16 cellular contexts compared by ENCODE assay signal in genomic region chr15:41801850-41802455, GRCh38. TPM values are rescaled to one million over a fixed set of nuclear protein-coding genes. Genes with fewer than 3 reads are reported as not detected.
A peak's percentile ranks its signal among the peaks of the same experiment; 100 is the strongest.
DNase-seq lines count a peak whose midpoint lies in the region; ATAC-seq, FAIRE-seq and TF ChIP-seq lines count a peak whose summit lies in the region.
"Had no signal": no experiment of that assay in that cellular context is flagged by ENCODE, and none has a peak within 500 bp of the region (broad histone marks: within the 10 kb centered on the region; RNA-seq: fewer than 3 reads in every experiment).

No MANE protein-coding gene starts in this region.

- no peaks in the 10 kb centered on the region for H4K20me1 ChIP-seq in OCI-LY7 (ENCODE audit: insufficient read depth, low read length)

- no peaks in the 10 kb centered on the region for H3K79me2 ChIP-seq in OCI-LY7 (ENCODE audit: insufficient read depth, low read depth, low read length)

- no peaks in the 10 kb centered on the region for H3K9me2 ChIP-seq in OCI-LY7 (ENCODE audit: insufficient read depth, low read length)

- no TSS peak for BruUV-seq in OCI-LY7 (replicated peaks; lab: Mats Ljungman, UMichigan)

- no peak overlapping the region for H2AK5ac ChIP-seq in mesenchymal stem cell (ENCODE audit: low read length, severe bottlenecking)

- H3K4ac ChIP-seq in mesenchymal stem cell (ENCODE audit: low read depth in 1 of 2, low read length in 2 of 2), result no peak overlapping the region

- intact Hi-C loops in OCI-LY7 (cut with micrococcal nuclease; ENCODE audit: unreplicated experiment), result no loop called here
- intact Hi-C loops in sciatic nerve (cut with DNase I), result no loop called here
- intact Hi-C loops in right cardiac atrium (cut with DNase I), result no loop called here

- H3K4me2 ChIP-seq in OCI-LY7 (ENCODE audit: low read length) (no peak overlapping the region), mesenchymal stem cell (ENCODE audit: low read length, poor library complexity, severe bottlenecking) (no peak overlapping the region)

- FAIRE-seq in G401.6 (lab: Jason Lieb, UNC), result peak; percentile 23
- FAIRE-seq: GM19239 had no signal

- H3K36me3 ChIP-seq in OCI-LY7 (ENCODE audit: insufficient read depth, low read length) (peaks cover 19% of the 10 kb centered on the region), mesenchymal stem cell (ENCODE audit: control insufficient read depth in 1 of 2, insufficient read depth in 2 of 2, low read depth in 1 of 2, low read length in 2 of 2) (peaks cover 18 to 34% of the 10 kb centered on the region in 2 experiments)

- no peak overlapping the region for H2BK120ac ChIP-seq in mesenchymal stem cell (ENCODE audit: low read depth, low read length)

- no peak overlapping the region for H3K23ac ChIP-seq in mesenchymal stem cell (ENCODE audit: low read length in 2 of 2)

- H3K9ac ChIP-seq in mesenchymal stem cell (ENCODE audit: low read length), result no peak overlapping the region

- POLR2A ChIA-PET in OCI-LY7 (lab: Charles Lee), result interaction anchor here (0.6 to 1.1 kb wide), 4 partner anchors 15 to 33 kb away, joined by 3 to 5 read pairs (median 3); no protein-coding TSS in a partner anchor

- no peak overlapping the region for H3K27ac ChIP-seq in OCI-LY7 (ENCODE audit: low read depth, low read length, poor library complexity, severe bottlenecking)
- H3K27ac ChIP-seq in mesenchymal stem cell (ENCODE audit: low read length, poor library complexity, severe bottlenecking), result peak overlapping the region; percentile 14
- no peak overlapping the region for H3K27ac ChIP-seq in right cardiac atrium (ENCODE audit: low read length)
- H3K27ac ChIP-seq: left lung, right atrium auricular region, upper lobe of left lung had no signal

- no peaks in the 10 kb centered on the region for H3K27me3 ChIP-seq in mesenchymal stem cell (ENCODE audit: control insufficient read depth in 1 of 2, insufficient read depth in 1 of 2, low read length in 2 of 2)
- H3K27me3 ChIP-seq in right cardiac atrium (ENCODE audit: control insufficient read depth, insufficient read depth), result no peaks in the 10 kb centered on the region
- H3K27me3 ChIP-seq: left lung, right atrium auricular region, upper lobe of left lung had no signal

- ATAC-seq in GM18907 (IDR thresholded peaks at IDR 0.05; ENCODE audit: unreplicated experiment), result no peak
- ATAC-seq in sciatic nerve, result no peak
- no peak for ATAC-seq in right cardiac atrium
- ATAC-seq: HCT116; left lung; stimulated activated naive CD8-positive, alpha-beta T cell treated with anti-CD3 and anti-CD28 coated beads, Interleukin-15, amount 100 ng/mL, for 72 hours had no signal

- peaks cover 16% of the 10 kb centered on the region for H3K9me3 ChIP-seq in OCI-LY7 (ENCODE audit: low read length)
- no peaks in the 10 kb centered on the region for H3K9me3 ChIP-seq in mesenchymal stem cell (ENCODE audit: control insufficient read depth, low read length)
- no peaks in the 10 kb centered on the region for H3K9me3 ChIP-seq in right cardiac atrium (ENCODE audit: control insufficient read depth, low read length)
- H3K9me3 ChIP-seq: left lung, right atrium auricular region, upper lobe of left lung had no signal

- no peak overlapping the region for H2AFZ ChIP-seq in OCI-LY7 (ENCODE audit: low read length)
- H2AFZ ChIP-seq in mesenchymal stem cell (ENCODE audit: low read depth, low read length), result no peak overlapping the region

- no peak overlapping the region for H2BK12ac ChIP-seq in mesenchymal stem cell (ENCODE audit: low read length in 2 of 2)

- no peak overlapping the region for H4K91ac ChIP-seq in mesenchymal stem cell (ENCODE audit: low read length)

- no peak overlapping the region for H2BK15ac ChIP-seq in mesenchymal stem cell (ENCODE audit: low read depth, poor library complexity, severe bottlenecking)

- H2BK5ac ChIP-seq in mesenchymal stem cell (ENCODE audit: low read depth, low read length, poor library complexity, severe bottlenecking), result no peak overlapping the region

- DNase-seq in OCI-LY7 (ENCODE audit: low spot score), result peak; percentile 81
- peak; percentile 85 for DNase-seq in epithelial cell of esophagus (ENCODE audit: low read depth)
- DNase-seq in mesenchymal stem cell, result no peak
- no peak for DNase-seq in sciatic nerve (ENCODE audit: low spot score)
- DNase-seq in right cardiac atrium, result no peak
- DNase-seq: AML-193; amygdala; EL; left lung; stimulated activated naive CD8-positive, alpha-beta T cell treated with anti-CD3 and anti-CD28 coated beads, Interleukin-15, amount 100 ng/mL, for 72 hours; upper lobe of left lung had no signal

- TF ChIP-seq CTCF in OCI-LY7 (conservative IDR thresholded peaks at IDR 0.05; ENCODE audit: low read length) (no peak), epithelial cell of esophagus (IDR thresholded peaks at IDR 0.05; ENCODE audit: insufficient read depth, low read depth, low read length, missing control alignments) (no peak)

- H3K18ac ChIP-seq in mesenchymal stem cell (ENCODE audit: low read depth in 1 of 2, low read length in 2 of 2), result no peak overlapping the region

- H3K79me1 ChIP-seq in mesenchymal stem cell (replicated peaks; ENCODE audit: low read length, poor library complexity, severe bottlenecking), result peaks cover 43% of the 10 kb centered on the region

- no peak overlapping the region for H3K4me3 ChIP-seq in OCI-LY7 (ENCODE audit: low read depth, low read length, poor library complexity, severe bottlenecking)
- H3K4me3 ChIP-seq in epithelial cell of esophagus (ENCODE audit: low read length), result no peak overlapping the region
- H3K4me3 ChIP-seq in mesenchymal stem cell (ENCODE audit: insufficient read depth in 1 of 2, low read depth in 1 of 2, low read length in 2 of 2), result no peak overlapping the region
- H3K4me3 ChIP-seq in right cardiac atrium (ENCODE audit: low read length), result no peak overlapping the region
- H3K4me3 ChIP-seq: left lung, right atrium auricular region, upper lobe of left lung had no signal

- WGBS in mesenchymal stem cell, result 80% methylated on average over 1 of the region's 3 CpGs
- 94% methylated on average over 3 of the region's 3 CpGs for WGBS in right cardiac atrium

- CTCF ChIA-PET in OCI-LY7 (lab: Charles Lee; ENCODE audit: unreplicated experiment), result no interaction called here

- H3K4me1 ChIP-seq in OCI-LY7 (ENCODE audit: insufficient read depth, low read length, poor library complexity, severe bottlenecking), result peaks cover 5% of the 10 kb centered on the region
- H3K4me1 ChIP-seq in mesenchymal stem cell (ENCODE audit: control insufficient read depth, insufficient read depth, low read depth, low read length), result peaks cover 23% of the 10 kb centered on the region
- H3K4me1 ChIP-seq in right cardiac atrium (ENCODE audit: control insufficient read depth, insufficient read depth, low read length), result peaks cover 13% of the 10 kb centered on the region

- no peak overlapping the region for H3K14ac ChIP-seq in mesenchymal stem cell (ENCODE audit: low read length in 2 of 2)

- no peak overlapping the region for H4K8ac ChIP-seq in mesenchymal stem cell (ENCODE audit: low read length)

RNA-seq across cellular contexts. Expression of gene JMJD7, which starts 25.9 kb away (rescaled TPM):
- 3.0 and 5.4 TPM in 2 replicates for total RNA-seq in OCI-LY7 (2014; rRNA removed; shearing (Covaris generic))
- total RNA-seq in OCI-LY7 (2022) (14.1 and 16.0 TPM in 2 replicates), sciatic nerve (18.5 TPM), right cardiac atrium (10 to 100 TPM in 3 of 4 donors, 1 to 10 TPM in 1; 8.5 to 17.2 (median 16.2) TPM)
- polyA plus RNA-seq in mesenchymal stem cell (2013, experiment 1 of 2), result 2.6 TPM
- 2.5 TPM for polyA plus RNA-seq in mesenchymal stem cell (2013, experiment 2 of 2)
- polyA plus RNA-seq in right cardiac atrium, result 16.5 TPM

RNA-seq across cellular contexts. Expression of gene MAPKBP1, which starts 27.7 kb away (rescaled TPM):
- 13.4 and 14.5 TPM in 2 replicates for total RNA-seq in OCI-LY7 (2014; rRNA removed; shearing (Covaris generic))
- 17.4 and 22.3 TPM in 2 replicates for total RNA-seq in OCI-LY7 (2022)
- polyA plus RNA-seq in mesenchymal stem cell (2013, experiment 1 of 2), result 9.1 TPM
- polyA plus RNA-seq in mesenchymal stem cell (2013, experiment 2 of 2), result 8.2 TPM
- 54.3 TPM for total RNA-seq in sciatic nerve
- total RNA-seq in right cardiac atrium, result 10 to 100 TPM; 16.0 to 20.4 (median 19.2) TPM
- 11.2 TPM for polyA plus RNA-seq in right cardiac atrium

RNA-seq across cellular contexts. Expression of gene PLA2G4B, which starts 36.7 kb away (rescaled TPM):
- total RNA-seq in OCI-LY7 (2014; rRNA removed; shearing (Covaris generic)), result 9.4 and 11.1 TPM in 2 replicates
- total RNA-seq in OCI-LY7 (2022) (9.5 and 12.0 TPM in 2 replicates), sciatic nerve (9.8 TPM), right cardiac atrium (1 to 10 TPM; 1.8 to 7.1 (median 5.8) TPM)
- 3.3 TPM for polyA plus RNA-seq in mesenchymal stem cell (2013, experiment 1 of 2)
- 2.0 TPM for polyA plus RNA-seq in mesenchymal stem cell (2013, experiment 2 of 2)
- 3.9 TPM for polyA plus RNA-seq in right cardiac atrium

Comparison
In these comparisons a context has a peak if more than half of its experiments do, and no peak if none do; other contexts are left out.
1. DNase-seq: peak in OCI-LY7 (single experiment) and epithelial cell of esophagus (single experiment); none in mesenchymal stem cell (single experiment), sciatic nerve (single experiment) and right cardiac atrium (0 of 3).